In genomic region chr7:141468341-141468740, GRCh38 we compare ENCODE assay signal across 8 cellular contexts.
"Had no signal": no experiment of that assay in that cellular context is flagged by ENCODE, and none has a peak within 500 bp of the region (broad histone marks: within the 10 kb centered on the region; RNA-seq: fewer than 3 reads in every experiment).

No MANE protein-coding gene starts in this region.

- ATAC-seq: HepG2 had no signal

- DNase-seq: IMR-90, Karpas-422, KBM-7, KG1 had no signal

- H3K9ac ChIP-seq: KMS-11 had no signal

- H3K27ac ChIP-seq: HL-60, KMS-11 had no signal

- H3K4me2 ChIP-seq: KMS-11 had no signal

- FAIRE-seq: HepG2, HTR-8/SVneo had no signal
